Comparison of ENCODE assay signal across 28 cellular contexts in the genomic region with DNA sequence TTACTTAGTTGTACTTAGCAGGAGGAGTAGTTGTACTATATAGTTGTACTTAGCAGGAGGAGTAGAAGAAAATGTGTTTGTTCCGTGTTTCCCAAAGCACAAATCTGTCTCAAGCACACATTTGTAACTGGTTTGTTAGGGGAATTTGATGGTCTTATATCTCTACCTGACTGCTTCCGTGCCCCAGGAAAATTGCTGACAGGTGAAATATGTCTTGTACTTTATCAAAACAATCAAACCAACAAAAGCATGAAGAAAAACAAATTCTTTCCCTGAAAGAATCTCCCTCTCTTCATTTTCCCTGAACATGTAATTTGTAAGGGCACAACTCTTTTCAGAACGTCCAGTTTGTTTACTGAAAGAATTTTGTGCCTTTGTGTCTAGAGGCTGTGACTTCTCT.
"Had no signal": no experiment of that assay in that cellular context is flagged by ENCODE, and none has a peak within 500 bp of the region (broad histone marks: within the 10 kb centered on the region; RNA-seq: fewer than 3 reads in every experiment).

No MANE protein-coding gene starts in this region.

- H3K9me3 ChIP-seq: ovary, psoas muscle, suprapubic skin, testis, upper lobe of left lung, vagina had no signal

- H3K36me3 ChIP-seq: neural progenitor cell, ovary, spleen, suprapubic skin, tibial nerve, upper lobe of left lung, vagina had no signal

- H3K4me3 ChIP-seq: neural progenitor cell, ovary, psoas muscle, skin epidermis, smooth muscle cell, spleen, suprapubic skin, testis, tibial nerve, upper lobe of left lung, vagina had no signal

- H3K27ac ChIP-seq: neural progenitor cell, ovary, psoas muscle, skin epidermis, spleen, suprapubic skin, testis, tibial nerve, upper lobe of left lung, vagina had no signal

- DNase-seq: naive thymus-derived CD4-positive, alpha-beta T cell; natural killer cell; occipital lobe; ovary; psoas muscle; right cardiac atrium; spleen; stimulated activated CD4-positive, alpha-beta T cell treated with anti-CD3 and anti-CD28 coated beads, Interleukin-12 subunit alpha, Interleukin-12 subunit beta, amount 100 ng/mL, for 4 hours; stimulated activated CD4-positive, alpha-beta T cell treated with anti-CD3 and anti-CD28 coated beads, Interleukin-1b, Interleukin-23, amount 100 ng/mL, for 48 hours; stimulated activated CD4-positive, alpha-beta T cell treated with anti-CD3 and anti-CD28 coated beads, Interleukin-4, amount 100 ng/mL, for 1 hour; stimulated activated CD4-positive, alpha-beta T cell treated with anti-CD3 and anti-CD28 coated beads, Interleukin-4, amount 100 ng/mL, for 4 hours; stimulated activated CD8-positive, alpha-beta memory T cell treated with anti-CD3 and anti-CD28 coated beads, Interleukin-4, amount 100 ng/mL, for 48 hours; stimulated activated naive CD4-positive, alpha-beta T cell; stimulated activated naive CD8-positive, alpha-beta T cell treated with anti-CD3 and anti-CD28 coated beads, Interleukin-15, amount 100 ng/mL, for 72 hours; stimulated activated naive CD8-positive, alpha-beta T cell treated with anti-CD3 and anti-CD28 coated beads, Interleukin-15, Interleukin-2, amounts not matched to agents 100 U/mL and 50 U/mL, for 24 hours; substantia nigra; testis; trophoblast cell; upper lobe of left lung had no signal

- FAIRE-seq: urothelium cell line had no signal

- H3K4me1 ChIP-seq: neural progenitor cell, psoas muscle, spleen, suprapubic skin, testis, tibial nerve, upper lobe of left lung, vagina had no signal

- ATAC-seq: naive thymus-derived CD4-positive, alpha-beta T cell; natural killer cell; psoas muscle; right cardiac atrium; sciatic nerve; stimulated activated memory B cell treated with anti-CD40 and anti-IgM and Interleukin-4, amounts not matched to agents 10 μg/mL and 1 μg/mL and 100 μg/mL, for 72 hours; stimulated activated naive CD8-positive, alpha-beta T cell treated with anti-CD3 and anti-CD28 coated beads, Interleukin-15, amount 100 ng/mL, for 72 hours; stimulated activated naive CD8-positive, alpha-beta T cell treated with anti-CD3 and anti-CD28 coated beads, Interleukin-15, Interleukin-2, amounts not matched to agents 100 U/mL and 50 U/mL, for 24 hours had no signal

- H3K27me3 ChIP-seq: neural progenitor cell, ovary, spleen, suprapubic skin, testis, tibial nerve, upper lobe of left lung, vagina had no signal

- H3K9ac ChIP-seq: neural progenitor cell had no signal

- H2AFZ ChIP-seq: neural progenitor cell had no signal

- H3K4me2 ChIP-seq: neural progenitor cell, smooth muscle cell had no signal
